ENCODE assay signal across 19 cellular contexts in genomic region chr2:227848146-227848545, GRCh38. TPM values are rescaled to one million over a fixed set of nuclear protein-coding genes. Genes with fewer than 3 reads are reported as not detected.
DNase-seq lines count a peak whose midpoint lies in the region; ATAC-seq, FAIRE-seq and TF ChIP-seq lines count a peak whose summit lies in the region.
"Had no signal": no experiment of that assay in that cellular context is flagged by ENCODE, and none has a peak within 500 bp of the region (broad histone marks: within the 10 kb centered on the region; RNA-seq: fewer than 3 reads in every experiment).

No MANE protein-coding gene starts in this region.

- POLR2A ChIA-PET in A549 (lab: Yijun Ruan, JAX) (no interaction called here), PC-9 (lab: Charles Lee; ENCODE audit: unreplicated experiment) (no interaction called here), endothelial cell of umbilical vein (lab: Charles Lee) (no interaction called here)
- POLR2A ChIA-PET in CD4-positive, alpha-beta T cell (lab: Charles Lee), result no interaction called here

- no peak for TF ChIP-seq CTCF in A549 (IDR thresholded peaks at IDR 0.05)
- TF ChIP-seq CTCF in CD4-positive, alpha-beta T cell (IDR thresholded peaks at IDR 0.05), result no peak
- no peak for TF ChIP-seq CTCF in PC-9 (conservative IDR thresholded peaks at IDR 0.05)
- TF ChIP-seq CTCF in endothelial cell of umbilical vein (IDR thresholded peaks at IDR 0.05; ENCODE audit: extremely low read depth in 1 of 2, insufficient read depth in 1 of 2, low read depth in 1 of 2, low read length in 2 of 2), result no peak
- TF ChIP-seq CTCF in stomach (IDR thresholded peaks at IDR 0.05), result no peak

- no peaks in the 10 kb centered on the region for H3K36me3 Mint-ChIP-seq in CD4-positive, alpha-beta T cell (ENCODE audit: low read depth)

- TF ChIP-seq RAD21 in A549 (conservative IDR thresholded peaks at IDR 0.05 in 1 of 2, IDR thresholded peaks at IDR 0.05 in 1 of 2), result no peak

- H3K27me3 Mint-ChIP-seq in CD4-positive, alpha-beta T cell, result peaks cover 8% of the 10 kb centered on the region

- no peaks in the 10 kb centered on the region for H3K9me3 Mint-ChIP-seq in CD4-positive, alpha-beta T cell

- H3K79me2 ChIP-seq in PC-9 (ENCODE audit: low read depth) (no peaks in the 10 kb centered on the region), endothelial cell of umbilical vein (ENCODE audit: control insufficient read depth, insufficient read depth, low read length) (no peaks in the 10 kb centered on the region)

- TF ChIP-seq POLR2A in A549 (IDR thresholded peaks at IDR 0.05; ENCODE audit: low read length), result no peak
- no peak for TF ChIP-seq POLR2A in endothelial cell of umbilical vein (IDR thresholded peaks at IDR 0.05; ENCODE audit: low read depth, low read length)
- no peak for TF ChIP-seq POLR2A in stomach (IDR thresholded peaks at IDR 0.05)

- H3K4me2 ChIP-seq in A549 (no peak overlapping the region), PC-9 (peak overlapping the region; percentile 61), endothelial cell of umbilical vein (ENCODE audit: insufficient read depth, low read length) (no peak overlapping the region)

- H3K9me3 ChIP-seq in A549, result no peaks in the 10 kb centered on the region
- no peaks in the 10 kb centered on the region for H3K9me3 ChIP-seq in CD4-positive, alpha-beta T cell (ENCODE audit: control insufficient read depth, low read length)
- peaks cover 3% of the 10 kb centered on the region; the same call in 1 of the 2 replicates for H3K9me3 ChIP-seq in PC-9 (ENCODE audit: insufficient read depth, low read depth)
- H3K9me3 ChIP-seq in endothelial cell of umbilical vein (replicated peaks; ENCODE audit: control insufficient read depth, insufficient read depth, low read length), result no peaks in the 10 kb centered on the region
- H3K9me3 ChIP-seq in stomach, result no peaks in the 10 kb centered on the region
- H3K9me3 ChIP-seq: gastroesophageal sphincter, left ventricle myocardium inferior, sigmoid colon had no signal

- dilution Hi-C loops in endothelial cell of umbilical vein (cut with MboI; ENCODE audit: extremely low pct_ligation_motif_present, low sequenced_read_pairs), result no loop called here

- CTCF ChIA-PET in A549 (lab: Yijun Ruan, JAX) (no interaction called here), PC-9 (lab: Charles Lee) (no interaction called here), endothelial cell of umbilical vein (lab: Charles Lee) (interaction anchor here (1.3 kb wide), 1 partner anchor 13 kb away, joined by 3 read pairs; no protein-coding TSS in a partner anchor)
- CTCF ChIA-PET in CD4-positive, alpha-beta T cell (lab: Charles Lee), result no interaction called here

- H3K27ac ChIP-seq in A549 (peak overlapping the region; percentile 6 to 13; a peak in 1 of 6 replicates), PC-9 (peak overlapping the region; percentile 59), endothelial cell of umbilical vein (ENCODE audit: insufficient read depth, low read depth, low read length) (no peak overlapping the region), stomach (peak overlapping the region in 1 of 5 donors; percentile 51)
- H3K27ac ChIP-seq in CD4-positive, alpha-beta T cell (ENCODE audit: low read depth, low read length), result no peak overlapping the region
- H3K27ac ChIP-seq: gastroesophageal sphincter, left ventricle myocardium inferior, sigmoid colon had no signal

- H2AFZ ChIP-seq in PC-9, result peak overlapping the region; percentile 41; the same call in 1 of the 2 replicates
- peak overlapping the region; percentile 10 for H2AFZ ChIP-seq in endothelial cell of umbilical vein (ENCODE audit: low read depth, low read length)

- H3K9ac ChIP-seq in endothelial cell of umbilical vein (replicated peaks; ENCODE audit: extremely low read depth, insufficient read depth, low read length), result no peak overlapping the region

- 33% methylated on average over 3 of the region's 3 CpGs for WGBS in A549 (ENCODE audit: missing lambda C conversion rate)
- 12 to 48% (median 24%) methylated on average over 3 of the region's 3 CpGs for WGBS in stomach, 5 donors

- H3K4me3 Mint-ChIP-seq in CD4-positive, alpha-beta T cell, result peak overlapping the region; percentile 70

- H3K4me1 Mint-ChIP-seq in CD4-positive, alpha-beta T cell (ENCODE audit: low read depth), result peaks cover 18% of the 10 kb centered on the region

- H3K4me1 ChIP-seq in A549, result peaks cover 13% of the 10 kb centered on the region
- peaks cover 19% of the 10 kb centered on the region for H3K4me1 ChIP-seq in PC-9 (replicated peaks; ENCODE audit: insufficient read depth)
- H3K4me1 ChIP-seq in endothelial cell of umbilical vein (ENCODE audit: control insufficient read depth, extremely low read depth, insufficient read depth, low read length), result no peaks in the 10 kb centered on the region
- no peaks in the 10 kb centered on the region for H3K4me1 ChIP-seq in stomach
- H3K4me1 ChIP-seq: gastroesophageal sphincter, left ventricle myocardium inferior, sigmoid colon had no signal

- H3K9me2 ChIP-seq in PC-9 (ENCODE audit: insufficient read depth), result no peaks in the 10 kb centered on the region

- DNase-seq in A549 (ENCODE audit: low read depth in 1 of 2, low spot score in 1 of 2) (no peak), PC-9 (no peak), endothelial cell of umbilical vein (ENCODE audit: low read depth, low spot score) (no peak), head of caudate nucleus (no peak), pons (ENCODE audit: low spot score) (no peak), cerebellum (ENCODE audit: low spot score) (no peak), stomach (no peak)
- DNase-seq in CD4-positive, alpha-beta T cell, result no peak
- DNase-seq: activated gamma-delta T cell; aorta; DMS153; left ventricle myocardium inferior; RPMI8226; sigmoid colon; stimulated activated CD4-positive, alpha-beta T cell treated with anti-CD3 and anti-CD28 coated beads, Interleukin-2, amount 100 ng/mL, for 24 hours; SW 1271 had no signal

- TF ChIP-seq EP300 in A549 (IDR thresholded peaks at IDR 0.05) (no peak), stomach (IDR thresholded peaks at IDR 0.05) (no peak)

- H3K27ac Mint-ChIP-seq in CD4-positive, alpha-beta T cell, result peak overlapping the region; percentile 81

- H3K27me3 ChIP-seq in CD4-positive, alpha-beta T cell (ENCODE audit: control insufficient read depth, insufficient read depth, low read length), result no peaks in the 10 kb centered on the region
- H3K27me3 ChIP-seq in PC-9 (ENCODE audit: insufficient read depth, low read depth) (no peaks in the 10 kb centered on the region), endothelial cell of umbilical vein (ENCODE audit: control insufficient read depth in 2 of 2, insufficient read depth in 2 of 2, low read length in 2 of 2) (no peaks in the 10 kb centered on the region), stomach (no peaks in the 10 kb centered on the region)
- H3K27me3 ChIP-seq: sigmoid colon had no signal

- intact Hi-C loops in CD4-positive, alpha-beta T cell (cut with DNase I, micrococcal nuclease), result no loop called here
- intact Hi-C loops in PC-9 (cut with micrococcal nuclease; ENCODE audit: unreplicated experiment), result no loop called here
- intact Hi-C loops in endothelial cell of umbilical vein (cut with micrococcal nuclease), result no loop called here
- intact Hi-C loops in head of caudate nucleus (cut with DNase I), result no loop called here
- intact Hi-C loops in stomach (cut with DNase I; ENCODE audit: low total_unique reads), result no loop called here

- FAIRE-seq in A549 (lab: Jason Lieb, UNC), result no peak
- FAIRE-seq in endothelial cell of umbilical vein (lab: Jason Lieb, UNC), result no peak
- FAIRE-seq: colon had no signal

- BruUV-seq in PC-9 (replicated peaks; lab: Mats Ljungman, UMichigan), result no TSS peak
- no TSS peak for BruUV-seq in endothelial cell of umbilical vein (replicated peaks; lab: Mats Ljungman, UMichigan)

- peaks cover 14% of the 10 kb centered on the region for H3F3A ChIP-seq in PC-9 (ENCODE audit: insufficient read depth, low read depth)

- no peaks in the 10 kb centered on the region for H3K36me3 ChIP-seq in PC-9 (ENCODE audit: low read depth)
- H3K36me3 ChIP-seq in endothelial cell of umbilical vein (ENCODE audit: control insufficient read depth in 2 of 2, extremely low read depth in 1 of 2, insufficient read depth in 2 of 2, low read length in 2 of 2), result no peaks in the 10 kb centered on the region
- no peaks in the 10 kb centered on the region for H3K36me3 ChIP-seq in stomach
- H3K36me3 ChIP-seq: gastroesophageal sphincter, left ventricle myocardium inferior, sigmoid colon had no signal

- H3K9me1 ChIP-seq in endothelial cell of umbilical vein (replicated peaks; ENCODE audit: control insufficient read depth, extremely low read depth, insufficient read depth, low read length), result no peaks in the 10 kb centered on the region

- H3K4me3 ChIP-seq in A549, result no peak overlapping the region
- no peak overlapping the region for H3K4me3 ChIP-seq in PC-9
- H3K4me3 ChIP-seq in endothelial cell of umbilical vein (replicated peaks in 1 of 3; ENCODE audit: insufficient read depth in 1 of 3, low read depth in 1 of 3, low read length in 3 of 3), result no peak overlapping the region
- H3K4me3 ChIP-seq in stomach, result no peak overlapping the region
- H3K4me3 ChIP-seq: gastroesophageal sphincter, left ventricle myocardium inferior, sigmoid colon had no signal

- ATAC-seq in A549, result no peak
- ATAC-seq in CD4-positive, alpha-beta T cell (ENCODE audit: poor library complexity), result no peak
- ATAC-seq: gastroesophageal sphincter had no signal

- H4K20me1 ChIP-seq in PC-9 (ENCODE audit: insufficient read depth), result no peaks in the 10 kb centered on the region
- H4K20me1 ChIP-seq in endothelial cell of umbilical vein (replicated peaks; ENCODE audit: control insufficient read depth, extremely low read depth, insufficient read depth, low read length), result no peaks in the 10 kb centered on the region

RNA-seq across cellular contexts. Expression of gene DAW1, which starts 23.3 kb away (rescaled TPM):
- polyA plus RNA-seq in A549 (2011; rRNA removed) (2.2 and 2.7 TPM in 2 replicates), A549 (2017; fragmentation: RNase III; extraction: RNeasy Plus Mini Kit Qiagen cat#74134 plus additional on column Dnase treatment) (1.1 to 2.0 TPM (median 1.3 TPM) in 3 replicates), endothelial cell of umbilical vein (0.75 and 1.2 TPM in 2 replicates), stomach (under 1 TPM in 1 of 3 donors, not detected in 2; 0.25 TPM)
- 1.1 and 1.2 TPM in 2 replicates for polyA plus RNA-seq in A549 (2012; cell fraction: cytosol; rRNA removed)
- polyA plus RNA-seq in A549 (2012; cell fraction: nucleus; rRNA removed), result 0.54 and 0.56 TPM in 2 replicates
- 0.83 and 0.91 TPM in 2 replicates for polyA minus RNA-seq in A549 (2011; rRNA and poly(A)+ RNA removed)
- total RNA-seq in CD4-positive, alpha-beta T cell, result not detected
- total RNA-seq in PC-9 (2021) (1.8 and 2.8 TPM in 2 replicates), endothelial cell of umbilical vein (2.0 and 3.2 TPM in 2 replicates), cerebellum (2.8 TPM), stomach (not detected)
- 2.2 and 3.3 TPM in 2 replicates for polyA plus RNA-seq in endothelial cell of umbilical vein (2011; cell fraction: cytosol; rRNA removed)
- 1.4 and 2.1 TPM in 2 replicates for polyA plus RNA-seq in endothelial cell of umbilical vein (2011; cell fraction: nucleus; rRNA removed)
- polyA plus RNA-seq in endothelial cell of umbilical vein (2012), result 6.8 and 12.0 TPM in 2 replicates
- 1.4 and 3.6 TPM in 2 replicates for polyA minus RNA-seq in endothelial cell of umbilical vein
- polyA minus RNA-seq in endothelial cell of umbilical vein (2011; cell fraction: cytosol; rRNA and poly(A)+ RNA removed), result not detected
- 1.1 and 1.4 TPM in 2 replicates for polyA minus RNA-seq in endothelial cell of umbilical vein (2011; cell fraction: nucleus; rRNA and poly(A)+ RNA removed)
- total RNA-seq: gastroesophageal sphincter, osteocyte, sigmoid colon had no signal

RNA-seq across cellular contexts. Expression of gene CCL20, which starts 34.5 kb away (rescaled TPM):
- 3.4 and 6.5 TPM in 2 replicates for polyA plus RNA-seq in A549 (2011; rRNA removed)
- 0.57 and 1.3 TPM in 2 replicates for polyA plus RNA-seq in A549 (2012; cell fraction: cytosol; rRNA removed)
- 0.18 and 0.47 TPM in 2 replicates for polyA plus RNA-seq in A549 (2012; cell fraction: nucleus; rRNA removed)
- 0.43 to 1.1 TPM (median 0.45 TPM) in 3 replicates for polyA plus RNA-seq in A549 (2017; fragmentation: RNase III; extraction: RNeasy Plus Mini Kit Qiagen cat#74134 plus additional on column Dnase treatment)
- 1.8 and 2.7 TPM in 2 replicates for polyA minus RNA-seq in A549 (2011; rRNA and poly(A)+ RNA removed)
- total RNA-seq in CD4-positive, alpha-beta T cell, result 1 to 10 TPM; 1.5 to 2.2 TPM
- total RNA-seq in PC-9 (2021), result not detected in 2 replicates
- 0.53 TPM in 1 of 2 replicates, not detected in the other for total RNA-seq in endothelial cell of umbilical vein
- polyA plus RNA-seq in endothelial cell of umbilical vein, result 0.16 and 0.32 TPM in 2 replicates
- polyA plus RNA-seq in endothelial cell of umbilical vein (2011; cell fraction: cytosol; rRNA removed), result 0.15 and 0.35 TPM in 2 replicates
- polyA plus RNA-seq in endothelial cell of umbilical vein (2011; cell fraction: nucleus; rRNA removed), result 0.40 TPM in 1 of 2 replicates, not detected in the other
- 0.51 and 0.55 TPM in 2 replicates for polyA plus RNA-seq in endothelial cell of umbilical vein (2012)
- polyA minus RNA-seq in endothelial cell of umbilical vein, result not detected in 2 replicates
- polyA minus RNA-seq in endothelial cell of umbilical vein (2011; cell fraction: cytosol; rRNA and poly(A)+ RNA removed), result 3.9 TPM
- not detected in 2 replicates for polyA minus RNA-seq in endothelial cell of umbilical vein (2011; cell fraction: nucleus; rRNA and poly(A)+ RNA removed)
- not detected for total RNA-seq in cerebellum
- total RNA-seq in stomach, result 10 to 100 TPM in 1 of 5 donors, 1 to 10 TPM in 2, not detected in 2; 1.8 to 14.6 (median 8.7) TPM
- polyA plus RNA-seq in stomach, result 10 to 100 TPM in 2 of 3 donors, 1 to 10 TPM in 1; 8.6 to 75.8 (median 34.4) TPM
- total RNA-seq: left ventricle myocardium inferior, osteocyte had no signal

Comparison
In these comparisons a context has a peak if more than half of its experiments do, and no peak if none do; other contexts are left out.
1. H3K27ac ChIP-seq: peak in A549 (2 of 2) and PC-9 (single experiment); none in CD4-positive, alpha-beta T cell (single experiment) and endothelial cell of umbilical vein (single experiment).